In genomic region chr14:103361868-103362267, GRCh38 we compare ENCODE assay signal across 1 cellular context.
TF ChIP-seq lines count a peak whose summit lies in the region.

No MANE protein-coding gene starts in this region.

TF ChIP-seq in HCT116, 20 proteins besides CTCF, POLR2A, EP300 and RAD21 (continued from another document):
- 0 out of 2 replicates have a peak, but pooled peaks have one; percentile 1 for TF ChIP-seq SIN3A (IDR thresholded peaks at IDR 0.05; ENCODE audit: low read depth)
- TF ChIP-seq SP1 (IDR thresholded peaks at IDR 0.05; ENCODE audit: low read depth) = peak; percentile 56
- peak; percentile 84 for TF ChIP-seq CBX3 (IDR thresholded peaks at IDR 0.05; ENCODE audit: low read depth)
